In the genomic region with DNA sequence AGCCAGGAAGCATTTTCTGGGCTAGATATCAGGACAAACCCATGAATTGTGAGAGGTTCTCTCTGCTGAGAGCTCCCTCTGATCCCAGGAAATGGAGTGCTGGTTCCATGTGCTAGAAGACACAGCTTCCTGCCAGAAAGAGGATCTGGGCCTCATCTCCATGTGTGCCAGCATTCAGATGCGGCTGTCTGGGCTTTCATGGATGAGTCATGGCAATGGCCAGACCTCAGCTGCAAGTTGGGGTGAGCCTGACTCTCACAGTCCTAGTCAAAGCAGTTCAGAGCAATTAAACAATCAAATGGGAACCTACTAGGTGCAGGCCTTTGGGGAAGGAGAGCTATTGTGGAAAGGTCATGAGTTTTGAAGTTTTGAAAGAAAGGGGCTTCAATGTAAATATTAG, we compare ENCODE assay signal across 9 cellular contexts.
DNase-seq lines count a peak whose midpoint lies in the region; ATAC-seq and TF ChIP-seq lines count a peak whose summit lies in the region.
"Had no signal": no experiment of that assay in that cellular context is flagged by ENCODE, and none has a peak within 500 bp of the region (broad histone marks: within the 10 kb centered on the region; RNA-seq: fewer than 3 reads in every experiment).

No MANE protein-coding gene starts in this region.

- no peaks in the 10 kb centered on the region for H4K20me1 ChIP-seq in SK-N-SH (ENCODE audit: insufficient read depth)

- H3K79me2 ChIP-seq in SK-N-SH (ENCODE audit: insufficient read depth): no peaks in the 10 kb centered on the region

- DNase-seq in GM03348 (ENCODE audit: low spot score) (peak; percentile 85), SK-N-SH (no peak), foreskin fibroblast (peak; percentile 85 to 91), skeletal muscle cell (ENCODE audit: low read depth) (peak; percentile 76), NCI-H1092 treated with DMSO at 0.1 percent for 48 hours (lab: John Stamatoyannopoulos, UW) (no peak)
- DNase-seq in effector CD4-positive, alpha-beta T cell: no peak
- DNase-seq: NCI-H2029 treated with DMSO at 0.1 percent for 48 hours had no signal

- H3K4me2 ChIP-seq in SK-N-SH: no peak overlapping the region

- no peaks in the 10 kb centered on the region for H3K36me3 ChIP-seq in SK-N-SH (replicated peaks in 1 of 2; ENCODE audit: control insufficient read depth in 1 of 2, insufficient read depth in 2 of 2, low read length in 1 of 2)

- no peaks in the 10 kb centered on the region for H3K27me3 ChIP-seq in SK-N-SH (ENCODE audit: insufficient read depth)

- no peak for ATAC-seq in HG03135 (IDR thresholded peaks at IDR 0.05; ENCODE audit: unreplicated experiment)
- no peak for ATAC-seq in HG02970 (IDR thresholded peaks at IDR 0.05; ENCODE audit: low FRiP score, unreplicated experiment)

- CTCF ChIA-PET in SK-N-SH (lab: Yijun Ruan, JAX): no interaction called here

- H3K4me3 ChIP-seq in SK-N-SH (ENCODE audit: low read depth in 2 of 2, low read length in 1 of 2): no peak overlapping the region
- no peak overlapping the region for H3K4me3 ChIP-seq in foreskin fibroblast (ENCODE audit: low read depth in 1 of 2, low read length in 2 of 2)
- H3K4me3 ChIP-seq in skeletal muscle cell (ENCODE audit: low read depth, low read length): no peak overlapping the region

- no peak for TF ChIP-seq RAD21 in SK-N-SH (IDR thresholded peaks at IDR 0.05; ENCODE audit: low read length)

- H3K9me2 ChIP-seq in SK-N-SH: no peaks in the 10 kb centered on the region

- peak in 1 of 2 experiments; percentile 64; a peak in 1 of 4 replicates for TF ChIP-seq EP300 in SK-N-SH (IDR thresholded peaks at IDR 0.05; ENCODE audit: borderline replicate concordance in 1 of 2, low read depth in 1 of 2, low read length in 1 of 2)

- 0% methylated on average over 1 of the region's 1 CpG for WGBS in SK-N-SH (ENCODE audit: low lambda C conversion rate)

- H3K4me1 ChIP-seq in SK-N-SH (ENCODE audit: control insufficient read depth in 1 of 2, insufficient read depth in 2 of 2, low read depth in 1 of 2, low read length in 1 of 2): peaks cover 13 to 20% of the 10 kb centered on the region in 2 experiments

- no peaks in the 10 kb centered on the region for H3K9me3 ChIP-seq in SK-N-SH

- 0 out of 2 replicates have a peak overlapping the region, but pooled peaks have one; percentile 4 for H3K9ac ChIP-seq in SK-N-SH

- POLR2A ChIA-PET in SK-N-SH (lab: Yijun Ruan, JAX): no interaction called here

- peaks cover 21% of the 10 kb centered on the region for H3F3A ChIP-seq in SK-N-SH (replicated peaks; ENCODE audit: insufficient read depth)

- peak overlapping the region; percentile 66 to 74 for H3K27ac ChIP-seq in SK-N-SH (ENCODE audit: low read depth in 2 of 2, low read length in 1 of 2)

- H2AFZ ChIP-seq in SK-N-SH (ENCODE audit: low read depth): peak overlapping the region; percentile 66; the same call in 1 of the 2 replicates

- TF ChIP-seq CTCF in SK-N-SH (IDR thresholded peaks at IDR 0.05): no peak
- no peak for TF ChIP-seq CTCF in foreskin fibroblast (IDR thresholded peaks at IDR 0.05; ENCODE audit: low read depth, low read length)

TF ChIP-seq in SK-N-SH, 30 proteins besides CTCF, POLR2A, EP300 and RAD21:
- TF ChIP-seq TEAD4 (IDR thresholded peaks at IDR 0.05; ENCODE audit: borderline replicate concordance, insufficient read depth) (0 out of 2 replicates have a peak, but pooled peaks have one; percentile 47), SMC3 (IDR thresholded peaks at IDR 0.05; ENCODE audit: low read depth, low read length) (no peak), USF1 (IDR thresholded peaks at IDR 0.05; ENCODE audit: borderline replicate concordance, low read depth) (no peak), GATA2 (CRISPR knock-in tag; IDR thresholded peaks at IDR 0.05) (no peak), RXRA (IDR thresholded peaks at IDR 0.05; ENCODE audit: borderline replicate concordance, low read depth) (no peak), MXI1 (IDR thresholded peaks at IDR 0.05; ENCODE audit: low read depth, low read length) (no peak), MEF2A (IDR thresholded peaks at IDR 0.05; ENCODE audit: borderline replicate concordance, low read depth) (no peak), JUND (IDR thresholded peaks at IDR 0.05) (peak; percentile 81), POLR2AphosphoS5 (IDR thresholded peaks at IDR 0.05; ENCODE audit: low read depth, low read length) (peak; percentile 70), RCOR1 (IDR thresholded peaks at IDR 0.05; ENCODE audit: low read length) (no peak), FOSL2 (IDR thresholded peaks at IDR 0.05; ENCODE audit: borderline replicate concordance, low read depth) (peak; percentile 89), EZH2phosphoT487 (IDR thresholded peaks at IDR 0.05; ENCODE audit: borderline replicate concordance, low read depth) (no peak), NFIC (IDR thresholded peaks at IDR 0.05; ENCODE audit: borderline replicate concordance) (peak; percentile 81), SIN3A (IDR thresholded peaks at IDR 0.05; ENCODE audit: borderline replicate concordance, low read depth, low read length) (no peak), REST (IDR thresholded peaks at IDR 0.05; ENCODE audit: low read depth, low read length) (no peak), TCF12 (IDR thresholded peaks at IDR 0.05) (peak; percentile 94), CHD2 (IDR thresholded peaks at IDR 0.05; ENCODE audit: low read length, partially characterized antibody) (no peak), RFX5 (IDR thresholded peaks at IDR 0.05; ENCODE audit: low read length) (no peak), MAX (IDR thresholded peaks at IDR 0.05; ENCODE audit: low read depth) (peak; percentile 91), GABPA (IDR thresholded peaks at IDR 0.05; ENCODE audit: low read depth) (peak; percentile 54), ELF1 (IDR thresholded peaks at IDR 0.05) (0 out of 2 replicates have a peak, but pooled peaks have one; percentile 23), NRF1 (IDR thresholded peaks at IDR 0.05; ENCODE audit: low read depth, low read length) (no peak)
- TF ChIP-seq, protein P1, sequence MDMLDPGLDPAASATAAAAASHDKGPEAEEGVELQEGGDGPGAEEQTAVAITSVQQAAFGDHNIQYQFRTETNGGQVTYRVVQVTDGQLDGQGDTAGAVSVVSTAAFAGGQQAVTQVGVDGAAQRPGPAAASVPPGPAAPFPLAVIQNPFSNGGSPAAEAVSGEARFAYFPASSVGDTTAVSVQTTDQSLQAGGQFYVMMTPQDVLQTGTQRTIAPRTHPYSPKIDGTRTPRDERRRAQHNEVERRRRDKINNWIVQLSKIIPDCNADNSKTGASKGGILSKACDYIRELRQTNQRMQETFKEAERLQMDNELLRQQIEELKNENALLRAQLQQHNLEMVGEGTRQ (IDR thresholded peaks at IDR 0.05; ENCODE audit: borderline replicate concordance, low read depth, low read length): no peak
- TF ChIP-seq, protein P2, sequence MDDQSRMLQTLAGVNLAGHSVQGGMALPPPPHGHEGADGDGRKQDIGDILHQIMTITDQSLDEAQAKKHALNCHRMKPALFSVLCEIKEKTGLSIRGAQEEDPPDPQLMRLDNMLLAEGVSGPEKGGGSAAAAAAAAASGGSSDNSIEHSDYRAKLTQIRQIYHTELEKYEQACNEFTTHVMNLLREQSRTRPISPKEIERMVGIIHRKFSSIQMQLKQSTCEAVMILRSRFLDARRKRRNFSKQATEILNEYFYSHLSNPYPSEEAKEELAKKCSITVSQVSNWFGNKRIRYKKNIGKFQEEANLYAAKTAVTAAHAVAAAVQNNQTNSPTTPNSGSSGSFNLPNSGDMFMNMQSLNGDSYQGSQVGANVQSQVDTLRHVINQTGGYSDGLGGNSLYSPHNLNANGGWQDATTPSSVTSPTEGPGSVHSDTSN (IDR thresholded peaks at IDR 0.05): peak; percentile 87
TF ChIP-seq in SK-N-SH: peak in this region for 10.

Comparison
In these comparisons a context has a peak if more than half of its experiments do, and no peak if none do; other contexts are left out.
1. DNase-seq: peak in GM03348 (single experiment), foreskin fibroblast (2 of 2) and skeletal muscle cell (single experiment); none in SK-N-SH (single experiment), NCI-H1092 treated with DMSO at 0.1 percent for 48 hours (single experiment) and effector CD4-positive, alpha-beta T cell (single experiment).